ENCODE assay signal across 10 cellular contexts in genomic region chr3:187773233-187773962, GRCh38. TPM values are rescaled to one million over a fixed set of nuclear protein-coding genes. Genes with fewer than 3 reads are reported as not detected.
A peak's percentile ranks its signal among the peaks of the same experiment; 100 is the strongest.
DNase-seq lines count a peak whose midpoint lies in the region; ATAC-seq, FAIRE-seq and TF ChIP-seq lines count a peak whose summit lies in the region.
"Had no signal": no experiment of that assay in that cellular context is flagged by ENCODE, and none has a peak within 500 bp of the region (broad histone marks: within the 10 kb centered on the region; RNA-seq: fewer than 3 reads in every experiment).

No MANE protein-coding gene starts in this region.

- H2AFZ ChIP-seq in SU-DHL-6 (ENCODE audit: low read depth, low read length, severe bottlenecking), result peak overlapping the region; percentile 17

- no peaks in the 10 kb centered on the region for H3K36me3 Mint-ChIP-seq in activated CD8-positive, alpha-beta T cell treated with anti-CD3 and anti-CD28 coated beads for 36 hours (ENCODE audit: low read depth)

- H3K4me1 Mint-ChIP-seq in activated CD8-positive, alpha-beta T cell treated with anti-CD3 and anti-CD28 coated beads for 36 hours (ENCODE audit: low read depth), result peaks cover 44% of the 10 kb centered on the region

- intact Hi-C loops in kidney (cut with DNase I), result no loop called here
- intact Hi-C loops in activated CD8-positive, alpha-beta T cell treated with anti-CD3 and anti-CD28 coated beads for 36 hours (cut with micrococcal nuclease), result no loop called here

- peak overlapping the region; percentile 68 for H3K4me2 ChIP-seq in SU-DHL-6 (ENCODE audit: low read depth, low read length, poor library complexity, severe bottlenecking)

- CTCF ChIA-PET in activated CD8-positive, alpha-beta T cell treated with anti-CD3 and anti-CD28 coated beads for 36 hours (lab: Charles Lee), result no interaction called here

- H3K27ac ChIP-seq in SU-DHL-6 (ENCODE audit: low read depth, low read length) (peak overlapping the region; percentile 78), kidney (ENCODE audit: low read depth in 2 of 2, low read length in 2 of 2) (no peak overlapping the region)

- H3K9me3 Mint-ChIP-seq in activated CD8-positive, alpha-beta T cell treated with anti-CD3 and anti-CD28 coated beads for 36 hours, result no peaks in the 10 kb centered on the region
- H3K9me3 Mint-ChIP-seq: central memory CD8-positive, alpha-beta T cell had no signal

- DNase-seq in CD1c-positive myeloid dendritic cell (ENCODE audit: extremely low spot score) (peak; percentile 87), kidney (no peak), MG63 (no peak), NCI-H2081 (lab: John Stamatoyannopoulos, UW) (no peak)
- DNase-seq in activated CD8-positive, alpha-beta T cell treated with anti-CD3 and anti-CD28 coated beads for 36 hours, result no peak
- DNase-seq: IMR-90 had no signal

- H3K9me3 ChIP-seq in SU-DHL-6 (ENCODE audit: insufficient read depth, low read length), result no peaks in the 10 kb centered on the region
- H3K9me3 ChIP-seq in kidney (ENCODE audit: control insufficient read depth in 1 of 2, low read length in 2 of 2), result no peaks in the 10 kb centered on the region
- no peaks in the 10 kb centered on the region for H3K9me3 ChIP-seq in MG63

- peak overlapping the region; percentile 44 for H3K9ac ChIP-seq in SU-DHL-6 (ENCODE audit: low read length)
- no peak overlapping the region for H3K9ac ChIP-seq in kidney (ENCODE audit: low read length in 2 of 2)

- H3K4me3 ChIP-seq in SU-DHL-6 (ENCODE audit: insufficient read depth, low read length, poor library complexity, severe bottlenecking), result peak overlapping the region; percentile 27
- H3K4me3 ChIP-seq in kidney (ENCODE audit: low read length in 2 of 2), result no peak overlapping the region
- H3K4me3 ChIP-seq in MG63, result no peak overlapping the region

- peak; percentile 82 for ATAC-seq in GM19395 (IDR thresholded peaks at IDR 0.05; ENCODE audit: unreplicated experiment)
- peak; percentile 75 for ATAC-seq in HG03095 (IDR thresholded peaks at IDR 0.05; ENCODE audit: unreplicated experiment)
- no peak for ATAC-seq in activated CD8-positive, alpha-beta T cell treated with anti-CD3 and anti-CD28 coated beads for 36 hours

- H3F3A ChIP-seq in SU-DHL-6 (ENCODE audit: insufficient read depth), result peaks cover 10% of the 10 kb centered on the region

- no peaks in the 10 kb centered on the region for H3K79me2 ChIP-seq in SU-DHL-6 (ENCODE audit: insufficient read depth, low read length)

- POLR2A ChIA-PET in activated CD8-positive, alpha-beta T cell treated with anti-CD3 and anti-CD28 coated beads for 36 hours (lab: Charles Lee), result no interaction called here

- no peak for TF ChIP-seq CTCF in SU-DHL-6 (IDR thresholded peaks at IDR 0.05; ENCODE audit: insufficient read depth, low read length, poor library complexity, severe bottlenecking)
- TF ChIP-seq CTCF in kidney (IDR thresholded peaks at IDR 0.05; ENCODE audit: borderline replicate concordance, extremely low read depth, insufficient read depth), result no peak
- no peak for TF ChIP-seq CTCF in activated CD8-positive, alpha-beta T cell treated with anti-CD3 and anti-CD28 coated beads for 36 hours (IDR thresholded peaks at IDR 0.05)

- H3K4me3 Mint-ChIP-seq in activated CD8-positive, alpha-beta T cell treated with anti-CD3 and anti-CD28 coated beads for 36 hours, result no peak overlapping the region
- H3K4me3 Mint-ChIP-seq: central memory CD8-positive, alpha-beta T cell had no signal

- H3K27ac Mint-ChIP-seq in activated CD8-positive, alpha-beta T cell treated with anti-CD3 and anti-CD28 coated beads for 36 hours, result no peak overlapping the region

- no peaks in the 10 kb centered on the region for H4K20me1 ChIP-seq in SU-DHL-6 (ENCODE audit: low read depth, low read length)

- no peaks in the 10 kb centered on the region for H3K27me3 Mint-ChIP-seq in activated CD8-positive, alpha-beta T cell treated with anti-CD3 and anti-CD28 coated beads for 36 hours
- H3K27me3 Mint-ChIP-seq: central memory CD8-positive, alpha-beta T cell had no signal

- H3K9me2 ChIP-seq in SU-DHL-6 (replicated peaks; ENCODE audit: insufficient read depth, low read length), result no peaks in the 10 kb centered on the region

- H3K27me3 ChIP-seq in SU-DHL-6 (ENCODE audit: low read length) (no peaks in the 10 kb centered on the region), MG63 (no peaks in the 10 kb centered on the region)

- H3K36me3 ChIP-seq in SU-DHL-6 (ENCODE audit: low read length) (no peaks in the 10 kb centered on the region), kidney (ENCODE audit: control insufficient read depth in 1 of 2, insufficient read depth in 2 of 2, low read length in 2 of 2) (no peaks in the 10 kb centered on the region), MG63 (no peaks in the 10 kb centered on the region)

- FAIRE-seq in kidney (lab: Jason Lieb, UNC), result no peak

- H3K4me1 ChIP-seq in kidney (ENCODE audit: control insufficient read depth in 1 of 2, insufficient read depth in 1 of 2, low read depth in 1 of 2, low read length in 2 of 2), result peaks cover 0 to 4% of the 10 kb centered on the region in 2 donors

RNA-seq across cellular contexts. Expression of gene BCL6, which starts 28.1 kb away (rescaled TPM):
- total RNA-seq in kidney, result 110 TPM
- polyA plus RNA-seq in kidney (ENCODE audit: insufficient read depth, low read depth, low replicate concordance), result 7.3 TPM
- total RNA-seq in MG63 (2014; rRNA removed; shearing (Covaris generic); ENCODE audit: low replicate concordance), result 5.5 and 6.2 TPM in 2 replicates
- 10 to 100 TPM; 13.7 to 14.0 TPM for total RNA-seq in activated CD8-positive, alpha-beta T cell treated with anti-CD3 and anti-CD28 coated beads for 36 hours
